ENCODE assay signal across 7 cellular contexts in the genomic region with DNA sequence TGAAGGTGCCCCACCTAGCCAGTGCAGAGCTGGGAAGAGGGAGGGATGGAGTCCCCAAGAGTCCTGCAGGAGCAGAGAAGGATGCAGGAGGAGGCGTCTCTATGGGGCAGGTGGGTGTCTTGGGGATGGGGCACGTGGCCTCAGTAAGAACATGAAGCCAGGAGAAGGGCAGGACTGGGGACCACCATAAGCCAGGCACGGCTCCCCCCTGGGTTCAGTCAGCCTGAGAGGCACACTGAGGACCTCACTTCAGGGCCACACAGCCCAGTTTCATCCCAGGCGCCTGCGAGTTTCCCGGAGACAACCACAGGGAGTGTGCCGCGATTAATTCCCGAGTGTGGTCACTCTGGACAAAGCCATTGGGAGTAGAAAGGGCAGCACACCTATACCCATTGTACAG.
DNase-seq lines count a peak whose midpoint lies in the region; ATAC-seq lines count a peak whose summit lies in the region.

No MANE protein-coding gene starts in this region.

- H3K9me3 ChIP-seq in iPS-15b (ENCODE audit: control insufficient read depth, insufficient read depth, low read length), result no peaks in the 10 kb centered on the region

- peaks cover 5% of the 10 kb centered on the region in 2 donors for H3K27me3 Mint-ChIP-seq in T-cell
- H3K27me3 Mint-ChIP-seq in stimulated activated naive B cell treated with anti-CD40 and anti-IgM and Interleukin-4, amounts not matched to agents 10 μg/mL and 1 μg/mL and 100 μg/mL, for 72 hours, result peaks cover 37% of the 10 kb centered on the region in 2 donors

- peak in 3 of 34 experiments; percentile 2 to 10 (median 6) for DNase-seq in T-cell
- DNase-seq in stimulated activated naive B cell treated with anti-CD40 and anti-IgM and Interleukin-4, amounts not matched to agents 10 μg/mL and 1 μg/mL and 100 μg/mL, for 72 hours, result no peak
- DNase-seq in H4 (ENCODE audit: low spot score), result no peak
- no peak for DNase-seq in anterior cingulate cortex (lab: John Stamatoyannopoulos, UW)

- H3K4me1 ChIP-seq in iPS-15b (ENCODE audit: control insufficient read depth, insufficient read depth, low read length), result no peaks in the 10 kb centered on the region

- H3K27me3 ChIP-seq in iPS-15b (ENCODE audit: control insufficient read depth, insufficient read depth, low read length), result peaks cover 8% of the 10 kb centered on the region

- H3K4me1 Mint-ChIP-seq in T-cell, result peaks cover 17 to 22% (median 17%) of the 10 kb centered on the region in 3 donors
- H3K4me1 Mint-ChIP-seq in stimulated activated naive B cell treated with anti-CD40 and anti-IgM and Interleukin-4, amounts not matched to agents 10 μg/mL and 1 μg/mL and 100 μg/mL, for 72 hours, result peaks cover 14 to 24% of the 10 kb centered on the region in 2 donors

- H3K4me3 ChIP-seq in iPS-15b (ENCODE audit: low read depth, low read length), result peak overlapping the region; percentile 72

- H3K36me3 Mint-ChIP-seq in T-cell, result no peaks in the 10 kb centered on the region
- H3K36me3 Mint-ChIP-seq in stimulated activated naive B cell treated with anti-CD40 and anti-IgM and Interleukin-4, amounts not matched to agents 10 μg/mL and 1 μg/mL and 100 μg/mL, for 72 hours, result no peaks in the 10 kb centered on the region

- H3K27ac Mint-ChIP-seq in T-cell, result peak overlapping the region; percentile 84 to 86
- H3K27ac Mint-ChIP-seq in stimulated activated naive B cell treated with anti-CD40 and anti-IgM and Interleukin-4, amounts not matched to agents 10 μg/mL and 1 μg/mL and 100 μg/mL, for 72 hours, result peak overlapping the region; percentile 37

- ATAC-seq in GM21528 (IDR thresholded peaks at IDR 0.05; ENCODE audit: low FRiP score, unreplicated experiment) (peak; percentile 3), T-cell (replicated peaks in 1 of 4) (peak in 1 of 4 experiments; percentile 7), GM21515 (IDR thresholded peaks at IDR 0.05; ENCODE audit: unreplicated experiment) (no peak)
- ATAC-seq in stimulated activated naive B cell treated with anti-CD40 and anti-IgM and Interleukin-4, amounts not matched to agents 10 μg/mL and 1 μg/mL and 100 μg/mL, for 72 hours (replicated peaks), result peak in 1 of 2 donors; percentile 0

- no peaks in the 10 kb centered on the region for H3K36me3 ChIP-seq in iPS-15b (ENCODE audit: control insufficient read depth, insufficient read depth, low read length)

- H3K9ac ChIP-seq in iPS-15b (ENCODE audit: low read depth, low read length), result no peak overlapping the region

- CTCF ChIA-PET in T-cell (lab: Charles Lee), result interaction anchor here (0.6 to 7.8 kb wide), 11 partner anchors 11 to 251 kb away, joined by 3 to 103 read pairs (median 4); no protein-coding TSS in a partner anchor

- H3K4me3 Mint-ChIP-seq in T-cell, result peak overlapping the region; percentile 77 to 93 (median 85)
- peak overlapping the region; percentile 56 to 72 for H3K4me3 Mint-ChIP-seq in stimulated activated naive B cell treated with anti-CD40 and anti-IgM and Interleukin-4, amounts not matched to agents 10 μg/mL and 1 μg/mL and 100 μg/mL, for 72 hours

- POLR2A ChIA-PET in T-cell (lab: Charles Lee), result no interaction called here

- H3K9me3 Mint-ChIP-seq in T-cell, result no peaks in the 10 kb centered on the region
- no peaks in the 10 kb centered on the region for H3K9me3 Mint-ChIP-seq in stimulated activated naive B cell treated with anti-CD40 and anti-IgM and Interleukin-4, amounts not matched to agents 10 μg/mL and 1 μg/mL and 100 μg/mL, for 72 hours
